11 cellular contexts compared by ENCODE assay signal in genomic region chr3:159872374-159873109, GRCh38. TPM values are rescaled to one million over a fixed set of nuclear protein-coding genes. Genes with fewer than 3 reads are reported as not detected.
DNase-seq lines count a peak whose midpoint lies in the region; ATAC-seq and TF ChIP-seq lines count a peak whose summit lies in the region.
"Had no signal": no experiment of that assay in that cellular context is flagged by ENCODE, and none has a peak within 500 bp of the region (broad histone marks: within the 10 kb centered on the region; RNA-seq: fewer than 3 reads in every experiment).

No MANE protein-coding gene starts in this region.

- H3K4me1 ChIP-seq in lower lobe of right lung (peaks cover 28% of the 10 kb centered on the region), Caco-2 (no peaks in the 10 kb centered on the region)

- TF ChIP-seq CTCF in C4-2B (conservative IDR thresholded peaks at IDR 0.05) (peak; percentile 39), lower lobe of right lung (IDR thresholded peaks at IDR 0.05) (no peak), Caco-2 (IDR thresholded peaks at IDR 0.05; ENCODE audit: insufficient read depth in 1 of 2, low read depth in 1 of 2, low read length in 1 of 2, severe bottlenecking in 1 of 2, unreplicated experiment in 1 of 2) (peak in 1 of 2 experiments; percentile 21)

- CTCF ChIA-PET in Caco-2 (lab: Charles Lee) = no interaction called here

- peaks cover 6% of the 10 kb centered on the region for H3K4me1 Mint-ChIP-seq in Caco-2 (ENCODE audit: low read depth, unreplicated experiment)
- H3K4me1 Mint-ChIP-seq in activated T-helper 1 cell treated with anti-CD3 and anti-CD28 coated beads, Interleukin-12 subunit alpha, Interleukin-12 subunit beta, Interleukin-2, Interleukin-4 antibody, amounts not matched to agents 30 ng/mL and 10 ng/mL and 1 ng/mL, durations not matched to agents 14 hours and 24 hours and 36 hours (ENCODE audit: low read depth) = no peaks in the 10 kb centered on the region

- H3K9me3 Mint-ChIP-seq in Caco-2 (ENCODE audit: unreplicated experiment) = no peaks in the 10 kb centered on the region
- H3K9me3 Mint-ChIP-seq in activated T-helper 1 cell treated with anti-CD3 and anti-CD28 coated beads, Interleukin-12 subunit alpha, Interleukin-12 subunit beta, Interleukin-2, Interleukin-4 antibody, amounts not matched to agents 30 ng/mL and 10 ng/mL and 1 ng/mL, durations not matched to agents 14 hours and 24 hours and 36 hours = no peaks in the 10 kb centered on the region

- ATAC-seq in lower lobe of right lung = peak; percentile 88 to 90
- no peak for ATAC-seq in HG03025 (IDR thresholded peaks at IDR 0.05; ENCODE audit: low FRiP score, unreplicated experiment)

- DNase-seq in HS-27A (ENCODE audit: low read depth) (peak; percentile 59), lower lobe of right lung (no peak), Caco-2 (no peak)
- no peak for DNase-seq in activated CD4-positive, alpha-beta T cell treated with anti-CD3 and anti-CD28 coated beads for 1 hour
- no peak for DNase-seq in activated T-helper 1 cell treated with anti-CD3 and anti-CD28 coated beads, Interleukin-12 subunit alpha, Interleukin-12 subunit beta, Interleukin-2, Interleukin-4 antibody, amounts not matched to agents 30 ng/mL and 10 ng/mL and 1 ng/mL, durations not matched to agents 14 hours and 24 hours and 36 hours (ENCODE audit: low spot score)
- DNase-seq: activated CD8-positive, alpha-beta memory T cell treated with anti-CD3 and anti-CD28 coated beads, Interleukin-2, amount 50 U/mL, for 48 hours; KBM-7; trophoblast cell had no signal

- H3K27me3 ChIP-seq in lower lobe of right lung (ENCODE audit: low read depth) (no peaks in the 10 kb centered on the region), Caco-2 (replicated peaks; ENCODE audit: control insufficient read depth, insufficient read depth, low read length) (no peaks in the 10 kb centered on the region)

- POLR2A ChIA-PET in Caco-2 (lab: Charles Lee) = no interaction called here

- H3K36me3 ChIP-seq in lower lobe of right lung (peaks cover 4% of the 10 kb centered on the region), Caco-2 (ENCODE audit: control insufficient read depth, insufficient read depth, low read length) (no peaks in the 10 kb centered on the region)

- intact Hi-C loops in lower lobe of right lung (cut with DNase I) = no loop called here
- intact Hi-C loops in Caco-2 (cut with micrococcal nuclease; ENCODE audit: unreplicated experiment) = no loop called here
- intact Hi-C loops in activated T-helper 1 cell treated with anti-CD3 and anti-CD28 coated beads, Interleukin-12 subunit alpha, Interleukin-12 subunit beta, Interleukin-2, Interleukin-4 antibody, amounts not matched to agents 30 ng/mL and 10 ng/mL and 1 ng/mL, durations not matched to agents 14 hours and 24 hours and 36 hours (cut with micrococcal nuclease) = no loop called here

- peaks cover 5% of the 10 kb centered on the region for H3K36me3 Mint-ChIP-seq in Caco-2 (ENCODE audit: insufficient read depth, unreplicated experiment)
- no peaks in the 10 kb centered on the region for H3K36me3 Mint-ChIP-seq in activated T-helper 1 cell treated with anti-CD3 and anti-CD28 coated beads, Interleukin-12 subunit alpha, Interleukin-12 subunit beta, Interleukin-2, Interleukin-4 antibody, amounts not matched to agents 30 ng/mL and 10 ng/mL and 1 ng/mL, durations not matched to agents 14 hours and 24 hours and 36 hours (ENCODE audit: low read depth)

- H3K4me3 Mint-ChIP-seq in Caco-2 (ENCODE audit: unreplicated experiment) = no peak overlapping the region
- H3K4me3 Mint-ChIP-seq in activated T-helper 1 cell treated with anti-CD3 and anti-CD28 coated beads, Interleukin-12 subunit alpha, Interleukin-12 subunit beta, Interleukin-2, Interleukin-4 antibody, amounts not matched to agents 30 ng/mL and 10 ng/mL and 1 ng/mL, durations not matched to agents 14 hours and 24 hours and 36 hours = no peak overlapping the region

- no peak overlapping the region for H3K27ac Mint-ChIP-seq in Caco-2 (ENCODE audit: unreplicated experiment)
- H3K27ac Mint-ChIP-seq in activated T-helper 1 cell treated with anti-CD3 and anti-CD28 coated beads, Interleukin-12 subunit alpha, Interleukin-12 subunit beta, Interleukin-2, Interleukin-4 antibody, amounts not matched to agents 30 ng/mL and 10 ng/mL and 1 ng/mL, durations not matched to agents 14 hours and 24 hours and 36 hours = no peak overlapping the region

- H3K27ac ChIP-seq in C4-2B (no peak overlapping the region), angular gyrus (ENCODE audit: low read depth, low read length) (peak overlapping the region; percentile 42), lower lobe of right lung (peak overlapping the region; percentile 69)

- H3K4me3 ChIP-seq in lower lobe of right lung (no peak overlapping the region), Caco-2 (ENCODE audit: low read depth, low read length) (no peak overlapping the region)

- no TSS peak for BruUV-seq in Caco-2 (replicated peaks; lab: Mats Ljungman, UMichigan)

- H3K9me3 ChIP-seq in lower lobe of right lung = no peaks in the 10 kb centered on the region
- no peaks in the 10 kb centered on the region for H3K9me3 ChIP-seq in Caco-2

- no peaks in the 10 kb centered on the region for H3K27me3 Mint-ChIP-seq in Caco-2 (ENCODE audit: insufficient read depth, unreplicated experiment)
- peaks cover 12% of the 10 kb centered on the region for H3K27me3 Mint-ChIP-seq in activated T-helper 1 cell treated with anti-CD3 and anti-CD28 coated beads, Interleukin-12 subunit alpha, Interleukin-12 subunit beta, Interleukin-2, Interleukin-4 antibody, amounts not matched to agents 30 ng/mL and 10 ng/mL and 1 ng/mL, durations not matched to agents 14 hours and 24 hours and 36 hours (ENCODE audit: insufficient read depth)

RNA-seq across cellular contexts. Expression of gene SCHIP1, which starts 32.9 kb away (rescaled TPM):
- total RNA-seq in lower lobe of right lung (12.7 TPM), Caco-2 (2022) (3.0 and 3.4 TPM in 2 replicates)
- 0.12 TPM in 1 of 2 replicates, not detected in the other for total RNA-seq in activated T-helper 1 cell treated with anti-CD3 and anti-CD28 coated beads, Interleukin-12 subunit alpha, Interleukin-12 subunit beta, Interleukin-2, Interleukin-4 antibody, amounts not matched to agents 30 ng/mL and 10 ng/mL and 1 ng/mL, durations not matched to agents 14 hours and 24 hours and 36 hours
